ENCODE assay signal across 8 cellular contexts in genomic region chr1:101236546-101237228, GRCh38. TPM values are rescaled to one million over a fixed set of nuclear protein-coding genes. Genes with fewer than 3 reads are reported as not detected.
DNase-seq lines count a peak whose midpoint lies in the region; ATAC-seq and TF ChIP-seq lines count a peak whose summit lies in the region.

Gene S1PR1, plus strand, starts transcription at chr1:101237019. Its CDS starts 1,966 bp downstream, at chr1:101238985.

- H3K27ac Mint-ChIP-seq in CD14-positive monocyte = peak within 1 kb of the TSS in 4 of 7 donors; percentile 59 to 87 (median 77)

- peaks cover 11% of the 10 kb centered on the region for H3K4me1 ChIP-seq in HUES6 (ENCODE audit: control insufficient read depth, insufficient read depth, low read length)

- no peak within 1 kb of the TSS for H3K27ac ChIP-seq in HUES6 (ENCODE audit: low read depth, low read length)

- H3K27me3 ChIP-seq in HUES6 (ENCODE audit: control insufficient read depth, insufficient read depth, low read length) = peaks cover 45% of the 10 kb centered on the region

- peaks cover 5% of the 10 kb centered on the region; the same call in 1 of the 2 replicates for H3K36me3 ChIP-seq in HUES6 (ENCODE audit: control insufficient read depth, insufficient read depth, low read length)

- no peak for TF ChIP-seq CTCF in CD14-positive monocyte (IDR thresholded peaks at IDR 0.05)

- peaks cover 40% of the 10 kb centered on the region for H3K4me1 Mint-ChIP-seq in CD14-positive monocyte

- H3K9me3 ChIP-seq in HUES6 (ENCODE audit: control insufficient read depth, insufficient read depth, low read depth, low read length) = no peaks in the 10 kb centered on the region

- H3K9ac ChIP-seq in HUES6 (ENCODE audit: low read length) = peak within 1 kb of the TSS; percentile 56

- intact Hi-C loops in CD14-positive monocyte (cut with micrococcal nuclease) = loop anchor here in 1 of 2 donors (5.0 kb wide), 1 partner anchor 51 kb away; no protein-coding TSS in a partner anchor

- peaks cover 0 to 11% (median 6%) of the 10 kb centered on the region in 7 donors for H3K9me3 Mint-ChIP-seq in CD14-positive monocyte

- DNase-seq in CD14-positive monocyte (ENCODE audit: low spot score) = no peak
- peak; percentile 67 for DNase-seq in activated CD4-positive, CD25-positive, alpha-beta regulatory T cell treated with anti-CD3 and anti-CD28 coated beads, Interleukin-2, amount 50 U/mL, for 72 hours
- DNase-seq in cerebellum (ENCODE audit: low spot score) = peak; percentile 26
- DNase-seq in kidney tubule cell (ENCODE audit: low spot score) = peak; percentile 45
- peak; percentile 34 to 78 (median 60) for DNase-seq in stimulated activated CD4-positive, alpha-beta T cell treated with anti-CD3 and anti-CD28 coated beads, Interleukin-1b, Interleukin-23, amount 100 ng/mL, for 24 hours (ENCODE audit: low read depth in 4 of 4, low spot score in 1 of 4)
- no peak for DNase-seq in NCI-H2171 (lab: John Stamatoyannopoulos, UW)

- H3K4me3 Mint-ChIP-seq in CD14-positive monocyte = peak within 1 kb of the TSS; percentile 95 to 99

- peak within 1 kb of the TSS; percentile 76 for H3K4me3 ChIP-seq in HUES6 (ENCODE audit: low read depth, low read length)

- peaks cover 47 to 61% (median 48%) of the 10 kb centered on the region in 3 donors for H3K27me3 Mint-ChIP-seq in CD14-positive monocyte (ENCODE audit: low read depth in 3 of 3)

- ATAC-seq in GM21360 (IDR thresholded peaks at IDR 0.05; ENCODE audit: unreplicated experiment) = peak; percentile 19

- H3K36me3 Mint-ChIP-seq in CD14-positive monocyte = peaks cover 4 to 10% of the 10 kb centered on the region in 2 donors

RNA-seq across cellular contexts. Expression of gene S1PR1, which starts in this region (rescaled TPM):
- under 1 TPM; 0.43 to 0.64 TPM for polyA plus RNA-seq in CD14-positive monocyte
- total RNA-seq in cerebellum = 38.3 TPM

Comparison
In these comparisons a context has a peak if more than half of its experiments do, and no peak if none do; other contexts are left out.
1. DNase-seq: peak in activated CD4-positive, CD25-positive, alpha-beta regulatory T cell treated with anti-CD3 and anti-CD28 coated beads, Interleukin-2, amount 50 U/mL, for 72 hours (single experiment), cerebellum (single experiment), kidney tubule cell (single experiment) and stimulated activated CD4-positive, alpha-beta T cell treated with anti-CD3 and anti-CD28 coated beads, Interleukin-1b, Interleukin-23, amount 100 ng/mL, for 24 hours (4 of 4); none in CD14-positive monocyte (single experiment) and NCI-H2171 (single experiment).